Comparison of ENCODE assay signal across 16 cellular contexts in the genomic region with DNA sequence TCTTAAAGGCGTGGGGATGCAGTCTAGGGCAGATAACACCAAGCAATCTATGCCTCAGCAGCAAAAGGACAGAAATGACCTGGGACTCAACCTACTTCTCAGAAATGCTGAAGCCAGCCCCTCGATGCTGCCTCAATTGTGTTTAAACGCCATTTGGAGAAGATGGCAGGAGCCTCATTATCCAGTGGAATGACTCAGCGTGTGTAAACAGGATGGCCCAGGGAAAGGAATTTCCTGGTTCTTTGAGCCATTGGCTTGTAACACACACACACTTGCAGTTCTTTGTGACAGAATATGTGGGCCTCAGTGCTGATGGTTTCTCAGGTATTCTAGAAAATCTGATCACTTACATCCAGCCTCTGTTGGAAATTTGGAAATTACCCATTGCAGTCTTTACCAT.
DNase-seq lines count a peak whose midpoint lies in the region; ATAC-seq and TF ChIP-seq lines count a peak whose summit lies in the region.
"Had no signal": no experiment of that assay in that cellular context is flagged by ENCODE, and none has a peak within 500 bp of the region (broad histone marks: within the 10 kb centered on the region; RNA-seq: fewer than 3 reads in every experiment).

No MANE protein-coding gene starts in this region.

- H3K27me3 ChIP-seq in HUES64 (ENCODE audit: insufficient read depth, low read length) (no peaks in the 10 kb centered on the region), colonic mucosa (no peaks in the 10 kb centered on the region), mesenchymal stem cell (ENCODE audit: control insufficient read depth in 1 of 2, insufficient read depth in 1 of 2, low read length in 2 of 2) (no peaks in the 10 kb centered on the region), stomach (no peaks in the 10 kb centered on the region)

- H2AK5ac ChIP-seq in mesenchymal stem cell (ENCODE audit: low read length, severe bottlenecking) = no peak overlapping the region

- BruUV-seq in OCI-LY7 (replicated peaks; lab: Mats Ljungman, UMichigan) (no TSS peak), Calu3 (replicated peaks; lab: Mats Ljungman, UMichigan) (no TSS peak)

- peaks cover 36% of the 10 kb centered on the region for H3K4me1 ChIP-seq in HUES64 (ENCODE audit: insufficient read depth, low read length)
- no peaks in the 10 kb centered on the region for H3K4me1 ChIP-seq in colonic mucosa
- peaks cover 4% of the 10 kb centered on the region for H3K4me1 ChIP-seq in mesenchymal stem cell (ENCODE audit: control insufficient read depth, insufficient read depth, low read depth, low read length)
- H3K4me1 ChIP-seq in OCI-LY7 (ENCODE audit: insufficient read depth, low read length, poor library complexity, severe bottlenecking) = no peaks in the 10 kb centered on the region
- H3K4me1 ChIP-seq in stomach = peaks cover 0 to 3% (median 0%) of the 10 kb centered on the region in 4 donors

- no peak overlapping the region for H4K91ac ChIP-seq in mesenchymal stem cell (ENCODE audit: low read length)

- H3K27ac ChIP-seq in C4-2B (peak overlapping the region; percentile 23; the same call in 1 of the 2 replicates), HUES64 (ENCODE audit: low read depth, low read length) (peak overlapping the region; percentile 29; the same call in 1 of the 2 replicates), colonic mucosa (no peak overlapping the region), mesenchymal stem cell (ENCODE audit: low read length, poor library complexity, severe bottlenecking) (no peak overlapping the region), OCI-LY7 (ENCODE audit: low read depth, low read length, poor library complexity, severe bottlenecking) (no peak overlapping the region), stomach (no peak overlapping the region)

- H3K4me1 Mint-ChIP-seq in Calu3 (ENCODE audit: low read depth, unreplicated experiment) = no peaks in the 10 kb centered on the region
- H3K4me1 Mint-ChIP-seq: activated B cell treated with CpG ODN at 0.5 μM for 24 hours had no signal

- H3K79me1 ChIP-seq in mesenchymal stem cell (replicated peaks; ENCODE audit: low read length, poor library complexity, severe bottlenecking) = no peaks in the 10 kb centered on the region

- TF ChIP-seq CTCF in C4-2B (conservative IDR thresholded peaks at IDR 0.05) = no peak
- no peak for TF ChIP-seq CTCF in colonic mucosa (IDR thresholded peaks at IDR 0.05)
- no peak for TF ChIP-seq CTCF in OCI-LY7 (conservative IDR thresholded peaks at IDR 0.05; ENCODE audit: low read length)
- no peak for TF ChIP-seq CTCF in Calu3 (IDR thresholded peaks at IDR 0.05; ENCODE audit: unreplicated experiment)
- TF ChIP-seq CTCF in stomach (IDR thresholded peaks at IDR 0.05) = no peak

- no peak overlapping the region for H3K18ac ChIP-seq in mesenchymal stem cell (ENCODE audit: low read depth in 1 of 2, low read length in 2 of 2)

- H3K9me2 ChIP-seq in OCI-LY7 (ENCODE audit: insufficient read depth, low read length) = no peaks in the 10 kb centered on the region

- 68% methylated on average over 4 of the region's 4 CpGs for WGBS in HUES64
- 49% methylated on average over 4 of the region's 4 CpGs for WGBS in mesenchymal stem cell
- WGBS in stomach, 5 donors = 37 to 59% (median 47%) methylated on average over 4 of the region's 4 CpGs

- intact Hi-C loops in colonic mucosa (cut with DNase I) (no loop called here), OCI-LY7 (cut with micrococcal nuclease; ENCODE audit: unreplicated experiment) (no loop called here), Calu3 (cut with micrococcal nuclease; ENCODE audit: unreplicated experiment) (no loop called here), stomach (cut with DNase I; ENCODE audit: low total_unique reads) (no loop called here)

- POLR2A ChIA-PET in OCI-LY7 (lab: Charles Lee) = no interaction called here

- peak; percentile 38 for DNase-seq in colonic mucosa
- DNase-seq in mesenchymal stem cell = peak; percentile 59
- no peak for DNase-seq in OCI-LY7 (ENCODE audit: low spot score)
- no peak for DNase-seq in stimulated activated naive CD8-positive, alpha-beta T cell treated with anti-CD3 and anti-CD28 coated beads, Interleukin-15, Interleukin-2, amounts not matched to agents 100 U/mL and 50 U/mL, for 24 hours
- DNase-seq in Calu3 = no peak
- DNase-seq in stomach = no peak
- DNase-seq: activated B cell treated with CpG ODN at 0.5 μM for 24 hours; activated T-cell treated with anti-CD3 and anti-CD28 coated beads, Interleukin-2, amount 50 U/mL, for 48 hours; HCEC 1CT; Karpas-422; SHP77 treated with DMSO at 0.1 percent for 48 hours; stimulated activated CD8-positive, alpha-beta memory T cell treated with anti-CD3 and anti-CD28 coated beads, Interleukin-4, amount 100 ng/mL, for 48 hours had no signal

- no peaks in the 10 kb centered on the region for H3K36me3 ChIP-seq in HUES64 (ENCODE audit: insufficient read depth, low read length)
- H3K36me3 ChIP-seq in colonic mucosa = no peaks in the 10 kb centered on the region
- no peaks in the 10 kb centered on the region for H3K36me3 ChIP-seq in mesenchymal stem cell (ENCODE audit: control insufficient read depth in 1 of 2, insufficient read depth in 2 of 2, low read depth in 1 of 2, low read length in 2 of 2)
- no peaks in the 10 kb centered on the region for H3K36me3 ChIP-seq in OCI-LY7 (ENCODE audit: insufficient read depth, low read length)
- no peaks in the 10 kb centered on the region for H3K36me3 ChIP-seq in stomach

- no peak overlapping the region for H2BK5ac ChIP-seq in mesenchymal stem cell (ENCODE audit: low read depth, low read length, poor library complexity, severe bottlenecking)

- H3K27me3 Mint-ChIP-seq in Calu3 (ENCODE audit: unreplicated experiment) = peaks cover 11% of the 10 kb centered on the region
- H3K27me3 Mint-ChIP-seq: brain had no signal

- no peaks in the 10 kb centered on the region for H3K79me2 ChIP-seq in OCI-LY7 (ENCODE audit: insufficient read depth, low read depth, low read length)

- no peaks in the 10 kb centered on the region for H3K36me3 Mint-ChIP-seq in Calu3 (ENCODE audit: insufficient read depth, unreplicated experiment)
- H3K36me3 Mint-ChIP-seq: brain had no signal

- H3K9ac ChIP-seq in HUES64 (ENCODE audit: low read depth, low read length) (peak overlapping the region; percentile 5; the same call in 1 of the 2 replicates), colonic mucosa (ENCODE audit: low read depth in 2 of 2, low read length in 2 of 2) (no peak overlapping the region), mesenchymal stem cell (ENCODE audit: low read length) (no peak overlapping the region)

- ATAC-seq in stimulated activated naive CD8-positive, alpha-beta T cell treated with anti-CD3 and anti-CD28 coated beads, Interleukin-15, Interleukin-2, amounts not matched to agents 100 U/mL and 50 U/mL, for 24 hours = no peak

- H2BK12ac ChIP-seq in mesenchymal stem cell (ENCODE audit: low read length in 2 of 2) = peak overlapping the region in 1 of 2 experiments; percentile 18

- H4K20me1 ChIP-seq in OCI-LY7 (ENCODE audit: insufficient read depth, low read length) = no peaks in the 10 kb centered on the region

- TF ChIP-seq POLR2A in stomach (IDR thresholded peaks at IDR 0.05) = no peak

- CTCF ChIA-PET in OCI-LY7 (lab: Charles Lee; ENCODE audit: unreplicated experiment) = no interaction called here
- CTCF ChIA-PET in Calu3 (lab: Charles Lee) = no interaction called here

- no peak overlapping the region for H2BK120ac ChIP-seq in mesenchymal stem cell (ENCODE audit: low read depth, low read length)

- peak overlapping the region in 1 of 2 experiments; percentile 47 for H3K4ac ChIP-seq in mesenchymal stem cell (ENCODE audit: low read depth in 1 of 2, low read length in 2 of 2)

- H4K8ac ChIP-seq in mesenchymal stem cell (ENCODE audit: low read length) = peak overlapping the region; percentile 73

- no peak overlapping the region for H3K4me3 ChIP-seq in HUES64 (ENCODE audit: low read length)
- H3K4me3 ChIP-seq in colonic mucosa = no peak overlapping the region
- H3K4me3 ChIP-seq in mesenchymal stem cell (ENCODE audit: insufficient read depth in 1 of 2, low read depth in 1 of 2, low read length in 2 of 2) = no peak overlapping the region
- H3K4me3 ChIP-seq in OCI-LY7 (ENCODE audit: low read depth, low read length, poor library complexity, severe bottlenecking) = no peak overlapping the region
- H3K4me3 ChIP-seq in stomach = no peak overlapping the region

- H3K23ac ChIP-seq in mesenchymal stem cell (ENCODE audit: low read length in 2 of 2) = no peak overlapping the region

- H3K4me3 Mint-ChIP-seq in Calu3 (ENCODE audit: low read depth, unreplicated experiment) = no peak overlapping the region
- H3K4me3 Mint-ChIP-seq: activated B cell treated with CpG ODN at 0.5 μM for 24 hours, brain, neural crest cell had no signal

- H3K27ac Mint-ChIP-seq in Calu3 (ENCODE audit: unreplicated experiment) = no peak overlapping the region
- H3K27ac Mint-ChIP-seq: activated B cell treated with CpG ODN at 0.5 μM for 24 hours had no signal

- H3K9me3 ChIP-seq in HUES64 (ENCODE audit: insufficient read depth, low read depth, low read length) (no peaks in the 10 kb centered on the region), colonic mucosa (no peaks in the 10 kb centered on the region), mesenchymal stem cell (ENCODE audit: control insufficient read depth, low read length) (no peaks in the 10 kb centered on the region), OCI-LY7 (ENCODE audit: low read length) (no peaks in the 10 kb centered on the region), stomach (no peaks in the 10 kb centered on the region)

- no peak overlapping the region for H3K14ac ChIP-seq in mesenchymal stem cell (ENCODE audit: low read length in 2 of 2)

- no peak overlapping the region for H3K4me2 ChIP-seq in mesenchymal stem cell (ENCODE audit: low read length, poor library complexity, severe bottlenecking)
- H3K4me2 ChIP-seq in OCI-LY7 (ENCODE audit: low read length) = no peak overlapping the region

- no peak for TF ChIP-seq EP300 in stomach (IDR thresholded peaks at IDR 0.05)

- peaks cover 6% of the 10 kb centered on the region for H3K9me3 Mint-ChIP-seq in Calu3 (ENCODE audit: low read depth, unreplicated experiment)
- H3K9me3 Mint-ChIP-seq: activated B cell treated with CpG ODN at 0.5 μM for 24 hours, brain, neural crest cell had no signal

- H2AFZ ChIP-seq in mesenchymal stem cell (ENCODE audit: low read depth, low read length) (peak overlapping the region; percentile 24), OCI-LY7 (ENCODE audit: low read length) (no peak overlapping the region)

- no peak overlapping the region for H2BK15ac ChIP-seq in mesenchymal stem cell (ENCODE audit: low read depth, poor library complexity, severe bottlenecking)

Comparison
In these comparisons a context has a peak if more than half of its experiments do, and no peak if none do; other contexts are left out.
1. H3K27ac ChIP-seq: peak in C4-2B (single experiment) and HUES64 (single experiment); none in colonic mucosa (single experiment), mesenchymal stem cell (single experiment), OCI-LY7 (single experiment) and stomach (0 of 5).
2. DNase-seq: peak in colonic mucosa (single experiment) and mesenchymal stem cell (single experiment); none in OCI-LY7 (single experiment), stimulated activated naive CD8-positive, alpha-beta T cell treated with anti-CD3 and anti-CD28 coated beads, Interleukin-15, Interleukin-2, amounts not matched to agents 100 U/mL and 50 U/mL, for 24 hours (single experiment), Calu3 (single experiment) and stomach (single experiment).